ENCODE assay signal across 8 cellular contexts in the genomic region with DNA sequence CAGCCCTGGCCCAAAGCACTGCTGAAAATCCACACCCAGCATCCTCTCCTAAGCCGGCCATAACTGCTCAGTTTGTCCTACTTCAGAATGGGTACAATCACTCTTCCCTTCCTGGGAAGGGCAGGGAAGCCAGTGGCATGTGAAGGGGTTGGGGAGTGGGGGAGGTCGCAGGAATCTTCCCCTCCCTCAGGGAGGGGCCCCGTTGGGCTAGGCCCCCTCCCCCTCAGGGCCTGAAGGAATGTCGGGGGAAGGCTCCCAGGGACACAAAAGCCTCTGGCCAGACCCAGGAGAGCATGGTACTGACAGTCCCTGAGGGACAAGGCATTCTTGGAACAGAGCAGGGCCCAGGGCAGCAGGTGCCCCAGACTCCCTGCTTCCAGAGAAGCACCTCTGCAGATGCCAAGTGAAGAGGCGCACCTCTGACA. TPM values are rescaled to one million over a fixed set of nuclear protein-coding genes. Genes with fewer than 3 reads are reported as not detected.
DNase-seq lines count a peak whose midpoint lies in the region; ATAC-seq and TF ChIP-seq lines count a peak whose summit lies in the region.

No MANE protein-coding gene starts in this region.

- H3K9me3 ChIP-seq in colonic mucosa, result no peaks in the 10 kb centered on the region
- no peaks in the 10 kb centered on the region for H3K9me3 ChIP-seq in muscle layer of colon (ENCODE audit: low read length)

- ATAC-seq in HG03571 (IDR thresholded peaks at IDR 0.05; ENCODE audit: unreplicated experiment), result no peak

- H3K27ac ChIP-seq in colonic mucosa, result peak overlapping the region; percentile 96
- H3K27ac ChIP-seq in muscle layer of colon (ENCODE audit: low read depth, low read length), result peak overlapping the region; percentile 75

- H3K4me3 ChIP-seq in AG09309 (ENCODE audit: control insufficient read depth, low read depth, low read length) (peak overlapping the region; percentile 97), colonic mucosa (peak overlapping the region; percentile 53), muscle layer of colon (ENCODE audit: low read depth in 1 of 2, low read length in 2 of 2) (peak overlapping the region; percentile 79 to 81)
- peak overlapping the region; percentile 81 for H3K4me3 ChIP-seq in Jurkat, Clone E6-1 (ENCODE audit: low read length)

- DNase-seq in AG09309 (ENCODE audit: low read depth), result no peak
- DNase-seq in Jurkat, Clone E6-1 (ENCODE audit: low read depth, low spot score), result no peak
- no peak for DNase-seq in colonic mucosa
- no peak for DNase-seq in effector CD4-positive, alpha-beta T cell
- DNase-seq in hippocampal formation (lab: John Stamatoyannopoulos, UW), result no peak
- no peak for DNase-seq in midbrain (lab: John Stamatoyannopoulos, UW)

- H3K36me3 ChIP-seq in colonic mucosa (peaks cover 25% of the 10 kb centered on the region), muscle layer of colon (ENCODE audit: insufficient read depth, low read length) (peaks cover 36% of the 10 kb centered on the region)

- H3K27me3 ChIP-seq in colonic mucosa (no peaks in the 10 kb centered on the region), muscle layer of colon (ENCODE audit: control insufficient read depth in 1 of 2, insufficient read depth in 2 of 2, low read length in 2 of 2) (no peaks in the 10 kb centered on the region)

- TF ChIP-seq CTCF in AG09309 (IDR thresholded peaks at IDR 0.05; ENCODE audit: control insufficient read depth, insufficient read depth, low read depth, low read length, missing control alignments) (no peak), colonic mucosa (IDR thresholded peaks at IDR 0.05) (no peak)

- intact Hi-C loops in colonic mucosa (cut with DNase I), result no loop called here

- H3K4me1 ChIP-seq in colonic mucosa (peaks cover 13% of the 10 kb centered on the region), muscle layer of colon (ENCODE audit: insufficient read depth, low read length) (peaks cover 11% of the 10 kb centered on the region)

- H3K9ac ChIP-seq in colonic mucosa (ENCODE audit: low read depth in 2 of 2, low read length in 2 of 2) (peak overlapping the region; percentile 93 to 97), muscle layer of colon (ENCODE audit: low read length) (peak overlapping the region; percentile 80)

RNA-seq across cellular contexts. Expression of a gene that starts 1.2 kb away (rescaled TPM):
- polyA plus RNA-seq in Jurkat, Clone E6-1 (2012; ENCODE audit: insufficient read depth, insufficient read length), result 57.0 TPM
- 100 to 1,000 TPM; 165 to 176 TPM for total RNA-seq in colonic mucosa

RNA-seq across cellular contexts. Expression of a gene that starts 7.8 kb away (rescaled TPM):
- polyA plus RNA-seq in Jurkat, Clone E6-1 (2012; ENCODE audit: insufficient read depth, insufficient read length), result 242 TPM
- total RNA-seq in colonic mucosa, result 100 to 1,000 TPM in 1 of 2 donors, 10 to 100 TPM in 1; 42.6 to 201 TPM

RNA-seq across cellular contexts. Expression of a gene that starts 23.0 kb away (rescaled TPM):
- 39.1 TPM for polyA plus RNA-seq in Jurkat, Clone E6-1 (2012; ENCODE audit: insufficient read depth, insufficient read length)
- total RNA-seq in colonic mucosa, result 10 to 100 TPM; 39.2 to 51.3 TPM

RNA-seq across cellular contexts. Expression of a gene that starts 23.1 kb away (rescaled TPM):
- 12.5 TPM for polyA plus RNA-seq in Jurkat, Clone E6-1 (2012; ENCODE audit: insufficient read depth, insufficient read length)
- 10 to 100 TPM; 34.8 to 50.5 TPM for total RNA-seq in colonic mucosa

RNA-seq across cellular contexts. Expression of a gene that starts 29.0 kb away (rescaled TPM):
- not detected for polyA plus RNA-seq in Jurkat, Clone E6-1 (2012; ENCODE audit: insufficient read depth, insufficient read length)
- under 1 TPM in 1 of 2 donors, not detected in 1; 0.12 TPM for total RNA-seq in colonic mucosa
